18 cellular contexts compared by ENCODE assay signal in the genomic region with DNA sequence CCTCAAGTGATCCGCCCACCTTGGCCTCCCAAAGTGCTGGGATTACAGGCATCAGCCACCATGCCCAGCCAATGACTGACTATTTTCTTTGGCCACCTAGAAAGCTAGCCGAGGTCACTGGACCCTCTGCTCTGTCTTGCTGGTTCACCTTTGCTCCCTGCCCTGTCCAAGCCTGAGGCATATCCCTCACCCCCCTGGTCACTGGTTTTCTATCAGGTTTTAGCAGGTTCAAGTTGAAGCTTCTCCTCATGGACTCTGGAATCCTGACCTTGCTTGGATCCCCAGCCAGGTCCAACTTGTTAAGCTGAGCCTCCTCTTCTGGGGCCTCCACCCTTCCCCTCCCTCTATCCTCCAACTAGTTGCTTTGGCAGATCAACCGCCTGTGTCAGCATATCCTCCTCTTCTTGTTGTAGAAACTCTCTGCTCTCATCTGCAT. TPM values are rescaled to one million over a fixed set of nuclear protein-coding genes. Genes with fewer than 3 reads are reported as not detected.
"Had no signal": no experiment of that assay in that cellular context is flagged by ENCODE, and none has a peak within 500 bp of the region (broad histone marks: within the 10 kb centered on the region; RNA-seq: fewer than 3 reads in every experiment).

No MANE protein-coding gene starts in this region.

- H3K36me3 Mint-ChIP-seq: immature natural killer cell, naive B cell had no signal

- H3K27ac ChIP-seq: adrenal gland, colonic mucosa, psoas muscle, SJSA1, spleen, testis had no signal

- H3K27me3 ChIP-seq: adrenal gland, colonic mucosa, SJSA1, spleen, testis had no signal

- H3K9me3 Mint-ChIP-seq: activated naive CD4-positive, alpha-beta T cell treated with anti-CD3 and anti-CD28 coated beads, Interleukin-2, amount 10 ng/mL, durations not matched to agents 7 days and 5 days; activated T-helper 17 cell treated with anti-CD3 and anti-CD28 coated beads, Interleukin-2, amount 50 U/mL, for 72 hours; immature natural killer cell; naive B cell; stimulated activated naive CD8-positive, alpha-beta T cell treated with anti-CD3 and anti-CD28 coated beads, Interleukin-15, amount 100 ng/mL, for 72 hours had no signal

- H3K4me1 ChIP-seq: colonic mucosa had no signal

- H3K4me3 Mint-ChIP-seq: activated naive CD4-positive, alpha-beta T cell treated with anti-CD3 and anti-CD28 coated beads, Interleukin-2, amount 10 ng/mL, durations not matched to agents 7 days and 5 days; activated T-helper 17 cell treated with anti-CD3 and anti-CD28 coated beads, Interleukin-2, amount 50 U/mL, for 72 hours; immature natural killer cell; naive B cell; stimulated activated naive CD8-positive, alpha-beta T cell treated with anti-CD3 and anti-CD28 coated beads, Interleukin-15, amount 100 ng/mL, for 72 hours had no signal

- H3K9me3 ChIP-seq: adrenal gland, colonic mucosa, psoas muscle, SJSA1, spleen, testis had no signal

- H3K4me3 ChIP-seq: adrenal gland, colonic mucosa, psoas muscle, SJSA1, spleen, testis had no signal

- ATAC-seq: activated T-helper 17 cell treated with anti-CD3 and anti-CD28 coated beads, Interleukin-2, amount 50 U/mL, for 72 hours; esophagus mucosa; left cardiac atrium; psoas muscle; sciatic nerve; stimulated activated naive CD8-positive, alpha-beta T cell treated with anti-CD3 and anti-CD28 coated beads, Interleukin-15, amount 100 ng/mL, for 72 hours had no signal

- H3K27ac Mint-ChIP-seq: activated naive CD4-positive, alpha-beta T cell treated with anti-CD3 and anti-CD28 coated beads, Interleukin-2, amount 10 ng/mL, durations not matched to agents 7 days and 5 days; immature natural killer cell had no signal

- DNase-seq: activated CD4-positive, CD25-positive, alpha-beta regulatory T cell treated with anti-CD3 and anti-CD28 coated beads, Interleukin-2, amount 50 U/mL, for 72 hours; activated naive CD4-positive, alpha-beta T cell treated with anti-CD3 and anti-CD28 coated beads, Interleukin-2, amount 10 ng/mL, durations not matched to agents 7 days and 5 days; adrenal gland; central memory CD4-positive, alpha-beta T cell; colonic mucosa; head of caudate nucleus; immature natural killer cell; left cardiac atrium; naive B cell; psoas muscle; spleen; stimulated activated naive CD8-positive, alpha-beta T cell treated with anti-CD3 and anti-CD28 coated beads, Interleukin-15, amount 100 ng/mL, for 72 hours; T-helper 9 cell; testis had no signal

- H3K36me3 ChIP-seq: adrenal gland, colonic mucosa, SJSA1, spleen had no signal

- H3K27me3 Mint-ChIP-seq: activated T-helper 17 cell treated with anti-CD3 and anti-CD28 coated beads, Interleukin-2, amount 50 U/mL, for 72 hours; stimulated activated naive CD8-positive, alpha-beta T cell treated with anti-CD3 and anti-CD28 coated beads, Interleukin-15, amount 100 ng/mL, for 72 hours had no signal

RNA-seq across cellular contexts. Expression of a gene that starts 33.4 kb away (rescaled TPM):
- total RNA-seq: SJSA1 had no signal
